Comparison of ENCODE assay signal across 8 cellular contexts in genomic region chr2:84516234-84516986, GRCh38. TPM values are rescaled to one million over a fixed set of nuclear protein-coding genes. Genes with fewer than 3 reads are reported as not detected.
DNase-seq lines count a peak whose midpoint lies in the region; ATAC-seq and TF ChIP-seq lines count a peak whose summit lies in the region.

Gene DNAH6 (plus strand): TSS chr2:84516498. CDS start chr2:84517827, 1,329 bp downstream.

- intact Hi-C loops in CD4-positive, alpha-beta T cell (cut with DNase I, micrococcal nuclease): loop anchor here in 1 of 2 experiments (5.0 kb wide), 1 partner anchor 351 kb away; no protein-coding TSS in a partner anchor
- intact Hi-C loops in esophagus muscularis mucosa (cut with DNase I): no loop called here

- no peak within 1 kb of the TSS for H3K4me3 ChIP-seq in NT2/D1 (ENCODE audit: insufficient read length, low read depth)
- peak within 1 kb of the TSS; percentile 53 to 68 (median 56) for H3K4me3 ChIP-seq in esophagus muscularis mucosa
- H3K4me3 ChIP-seq in mucosa of rectum (ENCODE audit: low read length in 2 of 2): peak within 1 kb of the TSS; percentile 80 to 89

- TF ChIP-seq POLR2A in esophagus muscularis mucosa (IDR thresholded peaks at IDR 0.05; ENCODE audit: low read depth): no peak

- TF ChIP-seq EP300 in esophagus muscularis mucosa (IDR thresholded peaks at IDR 0.05): no peak

- POLR2A ChIA-PET in CD4-positive, alpha-beta T cell (lab: Charles Lee): interaction anchor here (0.6 to 1.4 kb wide), 5 partner anchors 11 to 364 kb away, joined by 3 to 4 read pairs (median 3); partner anchors contain the start of gene TRABD2A

- H3K4me1 ChIP-seq in NT2/D1 (ENCODE audit: insufficient read depth, insufficient read length) (no peaks in the 10 kb centered on the region), esophagus muscularis mucosa (peaks cover 3 to 10% (median 8%) of the 10 kb centered on the region in 4 donors), mucosa of rectum (ENCODE audit: control insufficient read depth in 2 of 2, insufficient read depth in 2 of 2, low read length in 2 of 2) (peaks cover 0 to 8% of the 10 kb centered on the region in 2 donors)

- H3K9ac ChIP-seq in NT2/D1 (ENCODE audit: insufficient read length, low read depth) (no peak within 1 kb of the TSS), mucosa of rectum (ENCODE audit: low read depth in 1 of 2, low read length in 2 of 2) (peak within 1 kb of the TSS; percentile 26 to 80)

- H3K36me3 Mint-ChIP-seq in CD4-positive, alpha-beta T cell (ENCODE audit: low read depth): no peaks in the 10 kb centered on the region
- H3K36me3 Mint-ChIP-seq in activated T-cell treated with anti-CD3 and anti-CD28 coated beads, Interleukin-2, amount 50 U/mL, for 72 hours (ENCODE audit: insufficient read depth in 2 of 2): peaks cover 5% of the 10 kb centered on the region in 2 donors

- peak within 1 kb of the TSS; percentile 90 for H3K4me3 Mint-ChIP-seq in CD4-positive, alpha-beta T cell
- peak within 1 kb of the TSS; percentile 86 to 96 for H3K4me3 Mint-ChIP-seq in activated T-cell treated with anti-CD3 and anti-CD28 coated beads, Interleukin-2, amount 50 U/mL, for 72 hours

- DNase-seq in CD4-positive, alpha-beta T cell: peak; percentile 78 to 91 (median 81)
- DNase-seq in HPDE6-E6E7 (ENCODE audit: extremely low spot score) (peak; percentile 95), NT2/D1 (ENCODE audit: low read depth, low spot score) (peak; percentile 85), esophagus muscularis mucosa (ENCODE audit: extremely low spot score) (peak; percentile 97)
- DNase-seq in activated T-cell treated with anti-CD3 and anti-CD28 coated beads, Interleukin-2, amount 50 U/mL, for 72 hours: peak; percentile 80 to 84
- DNase-seq in stimulated activated CD8-positive, alpha-beta memory T cell treated with anti-CD3 and anti-CD28 coated beads, Interleukin-4, amount 100 ng/mL, for 1 hour (ENCODE audit: low read depth in 2 of 2, low spot score in 1 of 2): peak; percentile 66 to 68

- CTCF ChIA-PET in CD4-positive, alpha-beta T cell (lab: Charles Lee): interaction anchor here (1.0 to 1.3 kb wide), 3 partner anchors 10 to 409 kb away, joined by 3 to 6 read pairs (median 3); no protein-coding TSS in a partner anchor

- H3K27me3 ChIP-seq in CD4-positive, alpha-beta T cell (ENCODE audit: control insufficient read depth, insufficient read depth, low read length): no peaks in the 10 kb centered on the region
- no peaks in the 10 kb centered on the region for H3K27me3 ChIP-seq in NT2/D1 (ENCODE audit: insufficient read depth, insufficient read length)
- no peaks in the 10 kb centered on the region for H3K27me3 ChIP-seq in esophagus muscularis mucosa
- no peaks in the 10 kb centered on the region for H3K27me3 ChIP-seq in mucosa of rectum (ENCODE audit: control insufficient read depth in 2 of 2, insufficient read depth in 2 of 2, low read length in 2 of 2)

- 11% methylated on average over 23 of the region's 31 CpGs for WGBS in esophagus muscularis mucosa

- H3K27ac Mint-ChIP-seq in CD4-positive, alpha-beta T cell: peak within 1 kb of the TSS; percentile 73
- H3K27ac Mint-ChIP-seq in activated T-cell treated with anti-CD3 and anti-CD28 coated beads, Interleukin-2, amount 50 U/mL, for 72 hours: no peak within 1 kb of the TSS

- H3K9me3 ChIP-seq in CD4-positive, alpha-beta T cell (ENCODE audit: control insufficient read depth, low read length): no peaks in the 10 kb centered on the region
- peaks cover 13% of the 10 kb centered on the region for H3K9me3 ChIP-seq in NT2/D1 (ENCODE audit: insufficient read depth, low read length)
- peaks cover 0 to 1% (median under 1%) of the 10 kb centered on the region in 4 donors for H3K9me3 ChIP-seq in esophagus muscularis mucosa
- H3K9me3 ChIP-seq in mucosa of rectum (ENCODE audit: control insufficient read depth in 2 of 2, low read length in 2 of 2): peaks cover 0 to 2% of the 10 kb centered on the region in 2 donors

- no peak for TF ChIP-seq CTCF in CD4-positive, alpha-beta T cell (IDR thresholded peaks at IDR 0.05)
- TF ChIP-seq CTCF in esophagus muscularis mucosa (IDR thresholded peaks at IDR 0.05): no peak

- H3K4me1 Mint-ChIP-seq in CD4-positive, alpha-beta T cell (ENCODE audit: low read depth): peaks cover 23% of the 10 kb centered on the region
- peaks cover 15% of the 10 kb centered on the region for H3K4me1 Mint-ChIP-seq in activated T-cell treated with anti-CD3 and anti-CD28 coated beads, Interleukin-2, amount 50 U/mL, for 72 hours (ENCODE audit: low read depth)

- ATAC-seq in CD4-positive, alpha-beta T cell (ENCODE audit: poor library complexity): peak; percentile 98
- peak; percentile 79 for ATAC-seq in GM21360 (IDR thresholded peaks at IDR 0.05; ENCODE audit: unreplicated experiment)
- peak; percentile 100 for ATAC-seq in activated T-cell treated with anti-CD3 and anti-CD28 coated beads, Interleukin-2, amount 50 U/mL, for 72 hours (replicated peaks in 1 of 2)

- H3K36me3 ChIP-seq in NT2/D1 (ENCODE audit: insufficient read depth, insufficient read length, low read length): no peaks in the 10 kb centered on the region
- no peaks in the 10 kb centered on the region for H3K36me3 ChIP-seq in esophagus muscularis mucosa
- H3K36me3 ChIP-seq in mucosa of rectum (ENCODE audit: control insufficient read depth in 2 of 2, insufficient read depth in 2 of 2, low read length in 2 of 2): no peaks in the 10 kb centered on the region

- peaks cover 3% of the 10 kb centered on the region for H3K9me3 Mint-ChIP-seq in CD4-positive, alpha-beta T cell
- peaks cover 3 to 4% of the 10 kb centered on the region in 2 donors for H3K9me3 Mint-ChIP-seq in activated T-cell treated with anti-CD3 and anti-CD28 coated beads, Interleukin-2, amount 50 U/mL, for 72 hours

- no peaks in the 10 kb centered on the region for H3K27me3 Mint-ChIP-seq in CD4-positive, alpha-beta T cell
- no peaks in the 10 kb centered on the region for H3K27me3 Mint-ChIP-seq in activated T-cell treated with anti-CD3 and anti-CD28 coated beads, Interleukin-2, amount 50 U/mL, for 72 hours (ENCODE audit: low read depth)

- peak within 1 kb of the TSS; percentile 14 for H3K27ac ChIP-seq in CD4-positive, alpha-beta T cell (ENCODE audit: low read depth, low read length)
- peak within 1 kb of the TSS in 2 of 4 donors; percentile 28 to 54 for H3K27ac ChIP-seq in esophagus muscularis mucosa (replicated peaks in 1 of 4)
- peak within 1 kb of the TSS; percentile 3 to 68 for H3K27ac ChIP-seq in mucosa of rectum (ENCODE audit: low read depth in 2 of 2, low read length in 2 of 2)

RNA-seq across cellular contexts. Expression of gene DNAH6, which starts in this region (rescaled TPM):
- total RNA-seq in CD4-positive, alpha-beta T cell: 1 to 10 TPM in 1 of 2 experiments, under 1 TPM in 1; 0.59 to 1.2 TPM
- 1 to 10 TPM; 1.0 to 1.5 TPM for total RNA-seq in activated T-cell treated with anti-CD3 and anti-CD28 coated beads, Interleukin-2, amount 50 U/mL, for 72 hours
- total RNA-seq in esophagus muscularis mucosa: under 1 TPM; 0.11 to 0.42 (median 0.23) TPM

Comparison
In these comparisons a context has a peak if more than half of its experiments do, and no peak if none do; other contexts are left out.
1. Peak in DNase-seq and H3K4me3 ChIP-seq in esophagus muscularis mucosa; RNA of the gene not detected or under 1 TPM.